ENCODE assay signal across 1 cellular context in genomic region chr1:6535214-6535613, GRCh38.
TF ChIP-seq lines count a peak whose summit lies in the region.

No MANE protein-coding gene starts in this region.

TF ChIP-seq in SK-N-SH treated with all-trans-retinoic acid at 6 μM for 48 hours, 23 proteins besides CTCF, POLR2A, EP300 and RAD21:
- TF ChIP-seq ZNF565 (CRISPR knock-in tag; conservative IDR thresholded peaks at IDR 0.05; ENCODE audit: low read depth) (no peak), ESRRG (CRISPR knock-in tag; IDR thresholded peaks at IDR 0.05) (no peak), BACH2 (CRISPR knock-in tag; IDR thresholded peaks at IDR 0.05; ENCODE audit: borderline replicate concordance) (no peak), ZFP30 (CRISPR knock-in tag; IDR thresholded peaks at IDR 0.05) (no peak), POU6F1 (CRISPR knock-in tag; IDR thresholded peaks at IDR 0.05; ENCODE audit: borderline replicate concordance, low read depth) (no peak), TSHZ2 (CRISPR knock-in tag; IDR thresholded peaks at IDR 0.05) (no peak), SNAI2 (CRISPR knock-in tag; IDR thresholded peaks at IDR 0.05) (no peak), ISL1 (CRISPR knock-in tag; IDR thresholded peaks at IDR 0.05) (no peak), PPARA (CRISPR knock-in tag; IDR thresholded peaks at IDR 0.05; ENCODE audit: borderline replicate concordance) (no peak), TCF4 (CRISPR knock-in tag; IDR thresholded peaks at IDR 0.05; ENCODE audit: borderline replicate concordance) (no peak), ZFP3 (CRISPR knock-in tag; IDR thresholded peaks at IDR 0.05) (no peak), ZC3H10 (CRISPR knock-in tag; IDR thresholded peaks at IDR 0.05) (no peak), GLIS3 (CRISPR knock-in tag; IDR thresholded peaks at IDR 0.05) (no peak), OSR1 (CRISPR knock-in tag; IDR thresholded peaks at IDR 0.05) (no peak), ZNF70 (CRISPR knock-in tag; IDR thresholded peaks at IDR 0.05) (no peak)
- TF ChIP-seq, protein P1, sequence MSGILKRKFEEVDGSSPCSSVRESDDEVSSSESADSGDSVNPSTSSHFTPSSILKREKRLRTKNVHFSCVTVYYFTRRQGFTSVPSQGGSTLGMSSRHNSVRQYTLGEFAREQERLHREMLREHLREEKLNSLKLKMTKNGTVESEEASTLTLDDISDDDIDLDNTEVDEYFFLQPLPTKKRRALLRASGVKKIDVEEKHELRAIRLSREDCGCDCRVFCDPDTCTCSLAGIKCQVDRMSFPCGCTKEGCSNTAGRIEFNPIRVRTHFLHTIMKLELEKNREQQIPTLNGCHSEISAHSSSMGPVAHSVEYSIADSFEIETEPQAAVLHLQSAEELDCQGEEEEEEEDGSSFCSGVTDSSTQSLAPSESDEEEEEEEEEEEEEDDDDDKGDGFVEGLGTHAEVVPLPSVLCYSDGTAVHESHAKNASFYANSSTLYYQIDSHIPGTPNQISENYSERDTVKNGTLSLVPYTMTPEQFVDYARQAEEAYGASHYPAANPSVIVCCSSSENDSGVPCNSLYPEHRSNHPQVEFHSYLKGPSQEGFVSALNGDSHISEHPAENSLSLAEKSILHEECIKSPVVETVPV (CRISPR knock-in tag; IDR thresholded peaks at IDR 0.05), result no peak
- TF ChIP-seq, protein P2, sequence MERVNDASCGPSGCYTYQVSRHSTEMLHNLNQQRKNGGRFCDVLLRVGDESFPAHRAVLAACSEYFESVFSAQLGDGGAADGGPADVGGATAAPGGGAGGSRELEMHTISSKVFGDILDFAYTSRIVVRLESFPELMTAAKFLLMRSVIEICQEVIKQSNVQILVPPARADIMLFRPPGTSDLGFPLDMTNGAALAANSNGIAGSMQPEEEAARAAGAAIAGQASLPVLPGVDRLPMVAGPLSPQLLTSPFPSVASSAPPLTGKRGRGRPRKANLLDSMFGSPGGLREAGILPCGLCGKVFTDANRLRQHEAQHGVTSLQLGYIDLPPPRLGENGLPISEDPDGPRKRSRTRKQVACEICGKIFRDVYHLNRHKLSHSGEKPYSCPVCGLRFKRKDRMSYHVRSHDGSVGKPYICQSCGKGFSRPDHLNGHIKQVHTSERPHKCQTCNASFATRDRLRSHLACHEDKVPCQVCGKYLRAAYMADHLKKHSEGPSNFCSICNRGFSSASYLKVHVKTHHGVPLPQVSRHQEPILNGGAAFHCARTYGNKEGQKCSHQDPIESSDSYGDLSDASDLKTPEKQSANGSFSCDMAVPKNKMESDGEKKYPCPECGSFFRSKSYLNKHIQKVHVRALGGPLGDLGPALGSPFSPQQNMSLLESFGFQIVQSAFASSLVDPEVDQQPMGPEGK (CRISPR knock-in tag; IDR thresholded peaks at IDR 0.05; ENCODE audit: borderline replicate concordance), result no peak
- TF ChIP-seq, protein P3, sequence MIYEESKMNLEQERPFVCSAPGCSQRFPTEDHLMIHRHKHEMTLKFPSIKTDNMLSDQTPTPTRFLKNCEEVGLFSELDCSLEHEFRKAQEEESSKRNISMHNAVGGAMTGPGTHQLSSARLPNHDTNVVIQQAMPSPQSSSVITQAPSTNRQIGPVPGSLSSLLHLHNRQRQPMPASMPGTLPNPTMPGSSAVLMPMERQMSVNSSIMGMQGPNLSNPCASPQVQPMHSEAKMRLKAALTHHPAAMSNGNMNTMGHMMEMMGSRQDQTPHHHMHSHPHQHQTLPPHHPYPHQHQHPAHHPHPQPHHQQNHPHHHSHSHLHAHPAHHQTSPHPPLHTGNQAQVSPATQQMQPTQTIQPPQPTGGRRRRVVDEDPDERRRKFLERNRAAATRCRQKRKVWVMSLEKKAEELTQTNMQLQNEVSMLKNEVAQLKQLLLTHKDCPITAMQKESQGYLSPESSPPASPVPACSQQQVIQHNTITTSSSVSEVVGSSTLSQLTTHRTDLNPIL (CRISPR knock-in tag; IDR thresholded peaks at IDR 0.05; ENCODE audit: low read depth), result no peak
